Comparison of ENCODE assay signal across 29 cellular contexts in genomic region chr13:109220631-109221030, GRCh38.
"Had no signal": no experiment of that assay in that cellular context is flagged by ENCODE, and none has a peak within 500 bp of the region (broad histone marks: within the 10 kb centered on the region; RNA-seq: fewer than 3 reads in every experiment).

No MANE protein-coding gene starts in this region.

- ATAC-seq: effector memory CD8-positive, alpha-beta T cell; esophagus mucosa; foreskin keratinocyte; gastrocnemius medialis; gastroesophageal sphincter; heart left ventricle; heart right ventricle had no signal

- H3K27me3 Mint-ChIP-seq: dendritic cell treated with granulocyte-macrophage colony-stimulating factor and Interleukin-4, amounts not matched to agents 40 ng/mL and 50 ng/mL, for 4 days; effector memory CD8-positive, alpha-beta T cell had no signal

- H3K4me3 ChIP-seq: colonic mucosa, coronary artery, dorsolateral prefrontal cortex, esophagus muscularis mucosa, esophagus squamous epithelium, gastrocnemius medialis, gastroesophageal sphincter, heart left ventricle, heart right ventricle had no signal

- FAIRE-seq: colon, endometrium, endothelial cell of umbilical vein, frontal cortex had no signal

- DNase-seq: colonic mucosa; cortex of kidney; dermis blood vessel endothelial cell; dorsolateral prefrontal cortex; effector CD4-positive, alpha-beta T cell; effector CD8-positive, alpha-beta T cell; effector memory CD4-positive, alpha-beta T cell; effector memory CD8-positive, alpha-beta T cell; endodermal cell; erythroblast; esophagus squamous epithelium; foreskin fibroblast; foreskin keratinocyte; foreskin melanocyte; gastrocnemius medialis; glutamatergic neuron; head of caudate nucleus; heart left ventricle; heart right ventricle had no signal

- H3K27ac Mint-ChIP-seq: dendritic cell treated with granulocyte-macrophage colony-stimulating factor and Interleukin-4, amounts not matched to agents 40 ng/mL and 50 ng/mL, for 4 days; effector memory CD8-positive, alpha-beta T cell; endodermal cell had no signal

- H3K4me3 Mint-ChIP-seq: dendritic cell treated with granulocyte-macrophage colony-stimulating factor and Interleukin-4, amounts not matched to agents 40 ng/mL and 50 ng/mL, for 4 days; effector memory CD8-positive, alpha-beta T cell; endodermal cell had no signal

- H3K36me3 ChIP-seq: colonic mucosa, esophagus muscularis mucosa, esophagus squamous epithelium, gastrocnemius medialis, gastroesophageal sphincter, heart left ventricle, heart right ventricle had no signal

- H3K4me1 Mint-ChIP-seq: endodermal cell had no signal

- H3K4me1 ChIP-seq: colonic mucosa, esophagus muscularis mucosa, esophagus squamous epithelium, gastrocnemius medialis, gastroesophageal sphincter, heart left ventricle, heart right ventricle had no signal

- H3K27ac ChIP-seq: colonic mucosa, coronary artery, dorsolateral prefrontal cortex, epithelial cell of prostate, esophagus muscularis mucosa, esophagus squamous epithelium, foreskin keratinocyte, gastrocnemius medialis, gastroesophageal sphincter, heart left ventricle, heart right ventricle had no signal

- H3K27me3 ChIP-seq: colonic mucosa, dorsolateral prefrontal cortex, esophagus muscularis mucosa, esophagus squamous epithelium, foreskin keratinocyte, gastrocnemius medialis, gastroesophageal sphincter, heart left ventricle, heart right ventricle had no signal

- H3K9me3 ChIP-seq: colonic mucosa, gastrocnemius medialis had no signal
